Comparison of ENCODE assay signal across 29 cellular contexts in the genomic region with DNA sequence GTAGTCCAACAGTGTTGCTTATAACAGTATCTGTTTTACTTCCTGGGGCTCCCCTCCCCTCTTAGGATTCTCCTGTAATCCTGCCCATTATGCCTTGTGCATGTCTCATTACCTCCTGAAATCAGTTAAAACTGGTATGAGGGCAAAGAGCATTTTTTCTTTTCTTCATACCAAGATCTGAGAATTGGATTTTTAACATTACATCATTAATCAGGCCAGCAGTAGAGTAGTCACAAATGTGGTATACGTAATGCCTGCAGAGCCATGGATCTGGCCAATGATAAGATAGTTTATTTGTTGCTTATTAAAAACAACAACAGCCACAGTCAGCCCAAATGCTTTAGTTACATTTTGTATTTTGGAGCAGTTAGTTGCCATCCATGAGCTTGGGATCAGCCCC.
"Had no signal": no experiment of that assay in that cellular context is flagged by ENCODE, and none has a peak within 500 bp of the region (broad histone marks: within the 10 kb centered on the region; RNA-seq: fewer than 3 reads in every experiment).

No MANE protein-coding gene starts in this region.

- H3K36me3 ChIP-seq: pancreas, prostate gland, suprapubic skin, thoracic aorta, tibial artery, upper lobe of right lung had no signal

- H3K9me3 Mint-ChIP-seq: immature natural killer cell; memory B cell; naive thymus-derived CD4-positive, alpha-beta T cell; natural killer cell treated with Interleukin-12 subunit alpha and Interleukin-12 subunit beta and Interleukin-15 and Interleukin-18, amount 100 ng/mL, for 72 hours; stimulated activated naive CD8-positive, alpha-beta T cell treated with anti-CD3 and anti-CD28 coated beads, Interleukin-15, Interleukin-2, amounts not matched to agents 100 ng/mL and 50 ng/mL, for 24 hours had no signal

- H3K27me3 Mint-ChIP-seq: memory B cell; naive thymus-derived CD4-positive, alpha-beta T cell; natural killer cell treated with Interleukin-12 subunit alpha and Interleukin-12 subunit beta and Interleukin-15 and Interleukin-18, amount 100 ng/mL, for 72 hours; stimulated activated naive CD8-positive, alpha-beta T cell treated with anti-CD3 and anti-CD28 coated beads, Interleukin-15, Interleukin-2, amounts not matched to agents 100 ng/mL and 50 ng/mL, for 24 hours had no signal

- H3K27ac ChIP-seq: left lung, pancreas, prostate gland, skin epidermis, suprapubic skin, thoracic aorta, tibial artery, upper lobe of right lung had no signal

- H3K4me3 ChIP-seq: left lung, lung, mucosa of descending colon, pancreas, prostate gland, skin epidermis, suprapubic skin, thoracic aorta, tibial artery, upper lobe of right lung had no signal

- DNase-seq: hypothalamus; immature natural killer cell; kidney; left colon; left lung; midbrain; mucosa of descending colon; naive thymus-derived CD4-positive, alpha-beta T cell; nucleus accumbens; pancreas; posterior cingulate gyrus; retina; right cardiac atrium; stimulated activated CD4-positive, alpha-beta T cell treated with anti-CD3 and anti-CD28 coated beads, Interleukin-12 subunit alpha, Interleukin-12 subunit beta, amount 100 ng/mL, for 4 hours; stimulated activated CD4-positive, alpha-beta T cell treated with anti-CD3 and anti-CD28 coated beads, Interleukin-15, amount 100 ng/mL, for 24 hours; stimulated activated CD4-positive, alpha-beta T cell treated with anti-CD3 and anti-CD28 coated beads, Interleukin-2, amount 100 ng/mL, for 24 hours; stimulated activated CD4-positive, alpha-beta T cell treated with anti-CD3 and anti-CD28 coated beads, Interleukin-4, amount 100 ng/mL, for 1 hour; stimulated activated naive CD4-positive, alpha-beta T cell; tibial artery; upper lobe of right lung had no signal

- H3K27me3 ChIP-seq: left lung, pancreas, suprapubic skin, tibial artery, upper lobe of right lung had no signal

- H3K9me3 ChIP-seq: left lung, mucosa of descending colon, pancreas, prostate gland, suprapubic skin, thoracic aorta, tibial artery, upper lobe of right lung had no signal

- H3K4me3 Mint-ChIP-seq: immature natural killer cell; memory B cell; natural killer cell treated with Interleukin-12 subunit alpha and Interleukin-12 subunit beta and Interleukin-15 and Interleukin-18, amount 100 ng/mL, for 72 hours; stimulated activated naive CD8-positive, alpha-beta T cell treated with anti-CD3 and anti-CD28 coated beads, Interleukin-15, Interleukin-2, amounts not matched to agents 100 ng/mL and 50 ng/mL, for 24 hours had no signal

- ATAC-seq: left colon; mucosa of descending colon; naive thymus-derived CD4-positive, alpha-beta T cell; natural killer cell treated with Interleukin-12 subunit alpha and Interleukin-12 subunit beta and Interleukin-15 and Interleukin-18, amount 100 ng/mL, for 72 hours; pancreas; right cardiac atrium; sciatic nerve had no signal

- H3K27ac Mint-ChIP-seq: memory B cell; natural killer cell treated with Interleukin-12 subunit alpha and Interleukin-12 subunit beta and Interleukin-15 and Interleukin-18, amount 100 ng/mL, for 72 hours; stimulated activated naive CD8-positive, alpha-beta T cell treated with anti-CD3 and anti-CD28 coated beads, Interleukin-15, Interleukin-2, amounts not matched to agents 100 ng/mL and 50 ng/mL, for 24 hours had no signal
